Comparison of ENCODE assay signal across 15 cellular contexts in the genomic region with DNA sequence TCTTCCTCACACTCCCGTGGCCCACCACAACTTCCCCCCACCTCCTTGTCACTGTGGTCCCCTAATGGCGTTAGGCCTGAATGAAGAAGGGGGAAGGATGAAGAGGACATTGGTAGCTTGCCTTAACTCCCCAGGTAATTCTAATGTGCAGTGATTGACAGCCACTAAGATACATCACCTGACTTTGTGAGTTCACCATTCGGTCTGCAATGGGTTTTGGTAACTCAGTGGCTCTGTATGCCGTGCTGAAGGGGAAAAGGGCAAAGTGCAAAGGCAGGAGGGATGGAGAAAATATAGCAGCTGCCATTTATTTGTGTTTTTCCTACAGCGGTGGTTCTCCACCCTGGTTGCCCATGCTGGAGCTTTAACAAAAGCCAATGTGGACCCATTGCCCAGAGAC. TPM values are rescaled to one million over a fixed set of nuclear protein-coding genes. Genes with fewer than 3 reads are reported as not detected.
A peak's percentile ranks its signal among the peaks of the same experiment; 100 is the strongest.
DNase-seq lines count a peak whose midpoint lies in the region; ATAC-seq and TF ChIP-seq lines count a peak whose summit lies in the region.
"Had no signal": no experiment of that assay in that cellular context is flagged by ENCODE, and none has a peak within 500 bp of the region (broad histone marks: within the 10 kb centered on the region; RNA-seq: fewer than 3 reads in every experiment).

No MANE protein-coding gene starts in this region.

- H3K4me1 ChIP-seq in PC-9 (replicated peaks; ENCODE audit: insufficient read depth): peaks cover 16% of the 10 kb centered on the region
- H3K4me1 ChIP-seq in mesenchymal stem cell (ENCODE audit: control insufficient read depth, insufficient read depth, low read depth, low read length): peaks cover 3% of the 10 kb centered on the region
- H3K4me1 ChIP-seq: BLaER1 treated with 17β-estradiol and CSF1 and Interleukin-3, amounts not matched to agents 10 nM and 100 nM had no signal

- no peak overlapping the region for H3K9ac ChIP-seq in mesenchymal stem cell (ENCODE audit: low read length)
- H3K9ac ChIP-seq: BLaER1 treated with 17β-estradiol and CSF1 and Interleukin-3, amounts not matched to agents 10 nM and 100 nM had no signal

- H4K20me1 ChIP-seq in PC-9 (ENCODE audit: insufficient read depth): no peaks in the 10 kb centered on the region; the same call in 1 of the 2 replicates
- H4K20me1 ChIP-seq: BLaER1 treated with 17β-estradiol and CSF1 and Interleukin-3, amounts not matched to agents 10 nM and 100 nM had no signal

- H3K4me2 ChIP-seq in PC-9: peak overlapping the region; percentile 36; the same call in 1 of the 2 replicates
- no peak overlapping the region for H3K4me2 ChIP-seq in mesenchymal stem cell (ENCODE audit: low read length, poor library complexity, severe bottlenecking)
- H3K4me2 ChIP-seq: BLaER1 treated with 17β-estradiol and CSF1 and Interleukin-3, amounts not matched to agents 10 nM and 100 nM had no signal

- peak; percentile 2 for DNase-seq in GM10248 (ENCODE audit: extremely low spot score)
- DNase-seq in PC-9: no peak
- DNase-seq in left lobe of liver (ENCODE audit: low spot score): peak; percentile 41
- no peak for DNase-seq in mesenchymal stem cell
- no peak for DNase-seq in dorsolateral prefrontal cortex
- no peak for DNase-seq in posterior cingulate gyrus
- no peak for DNase-seq in dermis blood vessel endothelial cell
- DNase-seq: ACHN; CD4-positive, CD25-positive, alpha-beta regulatory T cell; DMS79 had no signal

- H4K8ac ChIP-seq in mesenchymal stem cell (ENCODE audit: low read length): no peak overlapping the region

- H3K14ac ChIP-seq in mesenchymal stem cell (ENCODE audit: low read length in 2 of 2): no peak overlapping the region

- H3K27ac ChIP-seq in PC-9 (no peak overlapping the region), mesenchymal stem cell (ENCODE audit: low read length, poor library complexity, severe bottlenecking) (no peak overlapping the region), dorsolateral prefrontal cortex (no peak overlapping the region)
- H3K27ac ChIP-seq: BLaER1 treated with 17β-estradiol and CSF1 and Interleukin-3, amounts not matched to agents 10 nM and 100 nM had no signal

- no peak overlapping the region for H3K4ac ChIP-seq in mesenchymal stem cell (ENCODE audit: low read depth in 1 of 2, low read length in 2 of 2)

- H3K9me3 ChIP-seq in PC-9 (ENCODE audit: insufficient read depth, low read depth) (no peaks in the 10 kb centered on the region), mesenchymal stem cell (ENCODE audit: control insufficient read depth, low read length) (no peaks in the 10 kb centered on the region)
- H3K9me3 ChIP-seq: BLaER1 treated with 17β-estradiol and CSF1 and Interleukin-3, amounts not matched to agents 10 nM and 100 nM had no signal

- POLR2A ChIA-PET in GM10248 (lab: Yijun Ruan, JAX): no interaction called here
- POLR2A ChIA-PET in PC-9 (lab: Charles Lee; ENCODE audit: unreplicated experiment): no interaction called here

- intact Hi-C loops in PC-9 (cut with micrococcal nuclease; ENCODE audit: unreplicated experiment) (no loop called here), dorsolateral prefrontal cortex (cut with DNase I) (no loop called here), posterior cingulate gyrus (cut with DNase I) (no loop called here)

- no peaks in the 10 kb centered on the region for H3K9me2 ChIP-seq in PC-9 (ENCODE audit: insufficient read depth)

- no peaks in the 10 kb centered on the region for H3K36me3 ChIP-seq in PC-9 (ENCODE audit: low read depth)
- peaks cover 10 to 16% of the 10 kb centered on the region in 2 experiments for H3K36me3 ChIP-seq in mesenchymal stem cell (ENCODE audit: control insufficient read depth in 1 of 2, insufficient read depth in 2 of 2, low read depth in 1 of 2, low read length in 2 of 2)

- no peak overlapping the region for H2BK120ac ChIP-seq in mesenchymal stem cell (ENCODE audit: low read depth, low read length)

- BruUV-seq in PC-9 (replicated peaks; lab: Mats Ljungman, UMichigan): no TSS peak

- WGBS in mesenchymal stem cell: 92% methylated on average over 3 of the region's 5 CpGs

- peak; percentile 6 for ATAC-seq in left lobe of liver
- ATAC-seq: HCT116 had no signal

- no peak overlapping the region for H4K91ac ChIP-seq in mesenchymal stem cell (ENCODE audit: low read length)

- H2AK5ac ChIP-seq in mesenchymal stem cell (ENCODE audit: low read length, severe bottlenecking): no peak overlapping the region

- TF ChIP-seq CTCF in GM10248 (IDR thresholded peaks at IDR 0.05; ENCODE audit: control extremely low read depth, extremely low read depth, low read depth, missing control alignments): no peak
- TF ChIP-seq CTCF in PC-9 (conservative IDR thresholded peaks at IDR 0.05): no peak
- TF ChIP-seq CTCF in dorsolateral prefrontal cortex (IDR thresholded peaks at IDR 0.05 in 54 of 56, conservative IDR thresholded peaks at IDR 0.05 in 2 of 56; ENCODE audit: low read depth in 1 of 56, partially characterized antibody in 56 of 56): no peak

- no peak overlapping the region for H2AFZ ChIP-seq in PC-9
- H2AFZ ChIP-seq in mesenchymal stem cell (ENCODE audit: low read depth, low read length): no peak overlapping the region

- peaks cover 17% of the 10 kb centered on the region for H3F3A ChIP-seq in PC-9 (ENCODE audit: insufficient read depth, low read depth)

- no peak overlapping the region for H3K4me3 ChIP-seq in PC-9
- H3K4me3 ChIP-seq in mesenchymal stem cell (ENCODE audit: insufficient read depth in 1 of 2, low read depth in 1 of 2, low read length in 2 of 2): no peak overlapping the region
- no peak overlapping the region for H3K4me3 ChIP-seq in dorsolateral prefrontal cortex
- H3K4me3 ChIP-seq: BLaER1 treated with 17β-estradiol and CSF1 and Interleukin-3, amounts not matched to agents 10 nM and 100 nM had no signal

- H2BK5ac ChIP-seq in mesenchymal stem cell (ENCODE audit: low read depth, low read length, poor library complexity, severe bottlenecking): no peak overlapping the region

- H3K79me2 ChIP-seq in PC-9 (ENCODE audit: low read depth): no peaks in the 10 kb centered on the region

- no peak overlapping the region for H3K23ac ChIP-seq in mesenchymal stem cell (ENCODE audit: low read length in 2 of 2)

- CTCF ChIA-PET in GM10248 (lab: Yijun Ruan, JAX) (no interaction called here), PC-9 (lab: Charles Lee) (interaction anchor here (0.5 kb wide), 1 partner anchor 274 kb away, joined by 3 read pairs; no protein-coding TSS in a partner anchor)

- peaks cover 14% of the 10 kb centered on the region for H3K27me3 ChIP-seq in PC-9 (ENCODE audit: insufficient read depth, low read depth)
- peaks cover 0 to 6% of the 10 kb centered on the region in 2 experiments for H3K27me3 ChIP-seq in mesenchymal stem cell (ENCODE audit: control insufficient read depth in 1 of 2, insufficient read depth in 1 of 2, low read length in 2 of 2)
- H3K27me3 ChIP-seq in dorsolateral prefrontal cortex: peaks cover 0 to 3% (median 0%) of the 10 kb centered on the region in 45 donors
- H3K27me3 ChIP-seq: BLaER1 treated with 17β-estradiol and CSF1 and Interleukin-3, amounts not matched to agents 10 nM and 100 nM had no signal

- H3K79me1 ChIP-seq in mesenchymal stem cell (replicated peaks; ENCODE audit: low read length, poor library complexity, severe bottlenecking): no peaks in the 10 kb centered on the region

- H2BK12ac ChIP-seq in mesenchymal stem cell (ENCODE audit: low read length in 2 of 2): no peak overlapping the region

- peak overlapping the region; percentile 28 to 29 for H3K18ac ChIP-seq in mesenchymal stem cell (ENCODE audit: low read depth in 1 of 2, low read length in 2 of 2)

- H2BK15ac ChIP-seq in mesenchymal stem cell (ENCODE audit: low read depth, poor library complexity, severe bottlenecking): peak overlapping the region; percentile 13

RNA-seq across cellular contexts. Expression of a gene that starts 42.2 kb away (rescaled TPM):
- not detected in 2 replicates for total RNA-seq in PC-9 (2021)
- total RNA-seq in left lobe of liver: 121 TPM
- not detected for polyA plus RNA-seq in mesenchymal stem cell (2013, experiment 1 of 2)
- polyA plus RNA-seq in mesenchymal stem cell (2013, experiment 2 of 2): not detected
- total RNA-seq in dorsolateral prefrontal cortex: 1 to 10 TPM in 119 of 120 experiments, under 1 TPM in 1; 0.70 to 6.0 (median 3.2) TPM
- total RNA-seq in dermis blood vessel endothelial cell: not detected in 2 replicates
- total RNA-seq: A172; CD4-positive, CD25-positive, alpha-beta regulatory T cell; G401 had no signal
- polyA plus RNA-seq: IgD-negative memory B cell had no signal

RNA-seq across cellular contexts. Expression of a gene that starts 42.3 kb away (rescaled TPM):
- total RNA-seq in PC-9 (2021) (not detected in 2 replicates), left lobe of liver (57.0 TPM), dorsolateral prefrontal cortex (under 1 TPM in 101 of 120 experiments, not detected in 19; 0.14 to 0.94 (median 0.36) TPM), dermis blood vessel endothelial cell (not detected in 2 replicates)
- not detected for polyA plus RNA-seq in mesenchymal stem cell (2013, experiment 1 of 2)
- not detected for polyA plus RNA-seq in mesenchymal stem cell (2013, experiment 2 of 2)
- total RNA-seq: A172; CD4-positive, CD25-positive, alpha-beta regulatory T cell; G401 had no signal
- polyA plus RNA-seq: CD4-positive, CD25-positive, alpha-beta regulatory T cell; IgD-negative memory B cell had no signal

Comparison
In these comparisons a context has a peak if more than half of its experiments do, and no peak if none do; other contexts are left out.
1. DNase-seq: peak in GM10248 (single experiment) and left lobe of liver (single experiment); none in PC-9 (0 of 2), mesenchymal stem cell (single experiment), dorsolateral prefrontal cortex (0 of 10), posterior cingulate gyrus (0 of 10) and dermis blood vessel endothelial cell (single experiment).
2. RNA of a gene that starts 42.2 kb away (total RNA-seq): 121 TPM in left lobe of liver (single experiment); 0.70 to 6.0 TPM in dorsolateral prefrontal cortex, not detected in PC-9 and not detected in dermis blood vessel endothelial cell; every median in the first group is over 10 times any median in the second.
3. RNA of a gene that starts 42.3 kb away (total RNA-seq): 57.0 TPM in left lobe of liver (single experiment); 0.14 to 0.94 TPM in dorsolateral prefrontal cortex, not detected in PC-9 and not detected in dermis blood vessel endothelial cell; every median in the first group is over 10 times any median in the second.